Comparison of ENCODE assay signal across 8 cellular contexts in the genomic region with DNA sequence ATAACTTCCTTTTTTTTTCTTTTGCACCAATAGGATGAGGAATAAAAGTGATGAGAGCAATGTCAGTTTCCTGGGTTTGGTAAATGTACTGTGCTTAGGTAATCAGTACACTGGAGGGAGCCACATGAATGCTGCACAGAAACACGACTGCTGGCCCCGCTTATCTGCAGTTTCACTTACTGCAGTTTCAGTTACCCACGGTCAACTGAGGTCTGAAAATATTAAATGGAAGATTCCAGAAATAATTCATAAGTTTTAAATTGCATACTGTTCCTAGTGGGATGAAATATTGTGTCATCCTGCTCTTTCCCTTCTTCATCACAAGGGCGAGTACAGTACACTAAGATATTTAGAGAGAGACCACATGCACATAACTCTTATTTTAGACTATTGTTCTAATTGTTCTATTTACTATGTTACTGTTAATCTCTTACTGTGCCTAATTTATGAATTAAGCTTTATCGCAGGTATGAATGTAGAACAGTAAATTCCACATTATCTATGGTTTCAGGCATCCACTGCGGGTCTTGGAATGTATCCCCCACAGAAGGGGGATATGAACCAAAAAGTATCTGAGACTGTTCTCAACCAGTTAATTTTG. TPM values are rescaled to one million over a fixed set of nuclear protein-coding genes. Genes with fewer than 3 reads are reported as not detected.
DNase-seq lines count a peak whose midpoint lies in the region; ATAC-seq, FAIRE-seq and TF ChIP-seq lines count a peak whose summit lies in the region.

No MANE protein-coding gene starts in this region.

- peak; percentile 73 for ATAC-seq in Right ventricle myocardium inferior
- peak; percentile 46 for ATAC-seq in esophagus mucosa
- ATAC-seq in pancreas: peak; percentile 44 to 79 (median 76)
- ATAC-seq in HG03439 (IDR thresholded peaks at IDR 0.05; ENCODE audit: unreplicated experiment): no peak
- ATAC-seq in GM21423 (IDR thresholded peaks at IDR 0.05; ENCODE audit: unreplicated experiment): no peak

- H3K27ac ChIP-seq in SJCRH30 (peak overlapping the region; percentile 88), pancreas (peak overlapping the region; percentile 52 to 87 (median 74))

- H3K4me1 ChIP-seq in SJCRH30 (peaks cover 26% of the 10 kb centered on the region), pancreas (peaks cover 10 to 26% (median 19%) of the 10 kb centered on the region in 3 donors)

- H3K27me3 ChIP-seq in SJCRH30: no peaks in the 10 kb centered on the region
- no peaks in the 10 kb centered on the region for H3K27me3 ChIP-seq in pancreas

- peak overlapping the region; percentile 48 for H3K4me3 ChIP-seq in SJCRH30
- peak overlapping the region in 2 of 4 donors; percentile 15 to 35 for H3K4me3 ChIP-seq in pancreas

- H3K36me3 ChIP-seq in SJCRH30 (peaks cover 13% of the 10 kb centered on the region), pancreas (no peaks in the 10 kb centered on the region)

- H3K9me3 ChIP-seq in SJCRH30 (replicated peaks) (no peaks in the 10 kb centered on the region), pancreas (no peaks in the 10 kb centered on the region)

- FAIRE-seq in pancreas (lab: Jason Lieb, UNC): no peak

- TF ChIP-seq CTCF in pancreas (IDR thresholded peaks at IDR 0.05): no peak

- intact Hi-C loops in Right ventricle myocardium inferior (cut with DNase I): loop anchor here (2.0 kb wide), 1 partner anchor 41 kb away; no protein-coding TSS in a partner anchor
- intact Hi-C loops in cardiac septum (cut with DNase I): loop anchor here (5.0 kb wide), 1 partner anchor 56 kb away; no protein-coding TSS in a partner anchor
- intact Hi-C loops in pancreas (cut with DNase I): loop anchor here in 1 of 3 donors (10.0 kb wide), 1 partner anchor 51 kb away; no protein-coding TSS in a partner anchor

- 17 to 19% methylated on average over 6 of the region's 6 CpGs for WGBS in pancreas, 2 donors

- DNase-seq in Right ventricle myocardium inferior (ENCODE audit: missing footprints) (peak; percentile 52), cardiac septum (ENCODE audit: low spot score) (no peak), SJCRH30 (peak; percentile 63 to 79), pancreas (peak in 2 of 6 donors; percentile 30 to 43)
- DNase-seq in stimulated activated CD4-positive, alpha-beta T cell treated with anti-CD3 and anti-CD28 coated beads, Interleukin-4, amount 100 ng/mL, for 1 hour: no peak

RNA-seq across cellular contexts. Expression of a gene that starts 6.4 kb away (rescaled TPM):
- total RNA-seq in Right ventricle myocardium inferior (611 TPM), cardiac septum (312 TPM), esophagus mucosa (193 TPM), pancreas (100 to 1,000 TPM in 2 of 6 donors, 10 to 100 TPM in 4; 35.3 to 169 (median 71.4) TPM)
- 140 and 142 TPM in 2 replicates for total RNA-seq in SJCRH30 (2014; rRNA removed; shearing (Covaris generic))
- 100 to 1,000 TPM in 1 of 2 donors, 10 to 100 TPM in 1; 80.1 to 102 TPM for polyA plus RNA-seq in pancreas

RNA-seq across cellular contexts. Expression of a gene that starts 23.4 kb away (rescaled TPM):
- total RNA-seq in Right ventricle myocardium inferior: 31.1 TPM
- total RNA-seq in cardiac septum: 25.2 TPM
- 89.0 and 98.6 TPM in 2 replicates for total RNA-seq in SJCRH30 (2014; rRNA removed; shearing (Covaris generic))
- 55.5 TPM for total RNA-seq in esophagus mucosa
- total RNA-seq in pancreas: 10 to 100 TPM; 20.7 to 45.0 (median 29.3) TPM
- polyA plus RNA-seq in pancreas: 10 to 100 TPM in 1 of 2 donors, 1 to 10 TPM in 1; 7.4 to 10.7 TPM

RNA-seq across cellular contexts. Expression of a gene that starts 37.8 kb away (rescaled TPM):
- 240 TPM for total RNA-seq in Right ventricle myocardium inferior
- total RNA-seq in cardiac septum: 92.9 TPM
- total RNA-seq in SJCRH30 (2014; rRNA removed; shearing (Covaris generic)): 45.7 and 48.3 TPM in 2 replicates
- total RNA-seq in esophagus mucosa: 4.1 TPM
- total RNA-seq in pancreas: 10 to 100 TPM in 2 of 6 donors, 1 to 10 TPM in 4; 5.3 to 17.9 (median 6.7) TPM
- 10 to 100 TPM in 1 of 2 donors, 1 to 10 TPM in 1; 9.4 to 31.2 TPM for polyA plus RNA-seq in pancreas

Comparison
In these comparisons a context has a peak if more than half of its experiments do, and no peak if none do; other contexts are left out.
1. DNase-seq: peak in Right ventricle myocardium inferior (single experiment) and SJCRH30 (2 of 2); none in cardiac septum (single experiment) and stimulated activated CD4-positive, alpha-beta T cell treated with anti-CD3 and anti-CD28 coated beads, Interleukin-4, amount 100 ng/mL, for 1 hour (single experiment).
2. ATAC-seq: peak in Right ventricle myocardium inferior (single experiment), esophagus mucosa (single experiment) and pancreas (4 of 4); none in HG03439 (single experiment) and GM21423 (single experiment).